ENCODE assay signal across 26 cellular contexts in genomic region chr9:91812191-91812590, GRCh38.
"Had no signal": no experiment of that assay in that cellular context is flagged by ENCODE, and none has a peak within 500 bp of the region (broad histone marks: within the 10 kb centered on the region; RNA-seq: fewer than 3 reads in every experiment).

No MANE protein-coding gene starts in this region.

- H3K4me1 ChIP-seq: foreskin keratinocyte, left ventricle myocardium inferior, right lobe of liver had no signal

- DNase-seq: activated CD4-positive, alpha-beta memory T cell treated with anti-CD3 and anti-CD28 coated beads for 36 hours; activated CD4-positive, alpha-beta T cell treated with anti-CD3 and anti-CD28 coated beads for 48 hours; activated naive CD4-positive, alpha-beta T cell; activated T-cell treated with anti-CD3 and anti-CD28 coated beads for 4 hours; activated T-cell treated with anti-CD3 and anti-CD28 coated beads, Interleukin-2, amount 50 U/mL, for 72 hours; effector memory CD4-positive, alpha-beta T cell; erythroblast; foreskin keratinocyte; heart right ventricle; left ventricle myocardium inferior; stimulated activated CD4-positive, alpha-beta T cell treated with anti-CD3 and anti-CD28 coated beads, Interleukin-12 subunit alpha, Interleukin-12 subunit beta, amount 100 ng/mL, for 4 hours; stimulated activated CD4-positive, alpha-beta T cell treated with anti-CD3 and anti-CD28 coated beads, Interleukin-4, amount 100 ng/mL, for 24 hours; stimulated activated naive CD8-positive, alpha-beta T cell treated with anti-CD3 and anti-CD28 coated beads, Interleukin-15, amount 100 ng/mL, for 72 hours; T-helper 1 cell; tibial artery had no signal

- H3K27ac Mint-ChIP-seq: activated CD4-positive, alpha-beta memory T cell treated with anti-CD3 and anti-CD28 coated beads for 36 hours; activated naive CD4-positive, alpha-beta T cell treated with anti-CD3 and anti-CD28 coated beads, Interleukin-2, amount 50 U/mL, for 72 hours; activated T-cell treated with anti-CD3 and anti-CD28 coated beads, Interleukin-2, amount 50 U/mL, for 72 hours; progenitor cell of endocrine pancreas; stimulated activated memory B cell treated with anti-CD40 and anti-IgM and Interleukin-4, amounts not matched to agents 10 μg/mL and 1 μg/mL and 100 μg/mL, for 72 hours; T-helper 2 cell treated with Interferon-gamma antibody and Interleukin-4, amounts not matched to agents 5 μg/mL and 100 μg/mL, for 36 hours had no signal

- H3K4me3 Mint-ChIP-seq: activated CD4-positive, alpha-beta memory T cell treated with anti-CD3 and anti-CD28 coated beads for 36 hours; activated T-cell treated with anti-CD3 and anti-CD28 coated beads, Interleukin-2, amount 50 U/mL, for 72 hours; nephron; stimulated activated memory B cell treated with anti-CD40 and anti-IgM and Interleukin-4, amounts not matched to agents 10 μg/mL and 1 μg/mL and 100 μg/mL, for 72 hours; stimulated activated naive CD8-positive, alpha-beta T cell treated with anti-CD3 and anti-CD28 coated beads, Interleukin-15, amount 100 ng/mL, for 72 hours; T-helper 2 cell treated with Interferon-gamma antibody and Interleukin-4, amounts not matched to agents 5 μg/mL and 100 μg/mL, for 36 hours had no signal

- H3K27me3 Mint-ChIP-seq: activated CD4-positive, alpha-beta memory T cell treated with anti-CD3 and anti-CD28 coated beads for 36 hours; progenitor cell of endocrine pancreas; stimulated activated naive CD8-positive, alpha-beta T cell treated with anti-CD3 and anti-CD28 coated beads, Interleukin-15, amount 100 ng/mL, for 72 hours had no signal

- H3K4me3 ChIP-seq: heart right ventricle, left ventricle myocardium inferior, lung, right lobe of liver, skin epidermis, suprapubic skin, tibial artery had no signal

- H3K36me3 ChIP-seq: heart right ventricle, left ventricle myocardium inferior, neutrophil, right lobe of liver, suprapubic skin, tibial artery had no signal

- H3K27ac ChIP-seq: foreskin keratinocyte, heart right ventricle, left ventricle myocardium inferior, neutrophil, right lobe of liver, skin epidermis, suprapubic skin, tibial artery had no signal

- H3K36me3 Mint-ChIP-seq: activated CD4-positive, alpha-beta memory T cell treated with anti-CD3 and anti-CD28 coated beads for 36 hours; activated naive CD4-positive, alpha-beta T cell treated with anti-CD3 and anti-CD28 coated beads, Interleukin-2, amount 50 U/mL, for 72 hours; stimulated activated memory B cell treated with anti-CD40 and anti-IgM and Interleukin-4, amounts not matched to agents 10 μg/mL and 1 μg/mL and 100 μg/mL, for 72 hours had no signal

- H3K4me1 Mint-ChIP-seq: stimulated activated memory B cell treated with anti-CD40 and anti-IgM and Interleukin-4, amounts not matched to agents 10 μg/mL and 1 μg/mL and 100 μg/mL, for 72 hours; stimulated activated naive CD8-positive, alpha-beta T cell treated with anti-CD3 and anti-CD28 coated beads, Interleukin-15, amount 100 ng/mL, for 72 hours had no signal

- ATAC-seq: activated CD4-positive, CD25-positive, alpha-beta regulatory T cell treated with anti-CD3 and anti-CD28 coated beads, Interleukin-2, amount 50 U/mL, for 24 hours; activated naive CD4-positive, alpha-beta T cell treated with anti-CD3 and anti-CD28 coated beads, Interleukin-2, amount 50 U/mL, for 72 hours; activated T-cell treated with anti-CD3 and anti-CD28 coated beads, Interleukin-2, amount 50 U/mL, for 72 hours; foreskin keratinocyte; heart right ventricle; right lobe of liver; stimulated activated memory B cell treated with anti-CD40 and anti-IgM and Interleukin-4, amounts not matched to agents 10 μg/mL and 1 μg/mL and 100 μg/mL, for 72 hours; stimulated activated naive CD8-positive, alpha-beta T cell treated with anti-CD3 and anti-CD28 coated beads, Interleukin-15, amount 100 ng/mL, for 72 hours had no signal

- H3K9me3 Mint-ChIP-seq: activated CD4-positive, alpha-beta memory T cell treated with anti-CD3 and anti-CD28 coated beads for 36 hours; activated naive CD4-positive, alpha-beta T cell treated with anti-CD3 and anti-CD28 coated beads, Interleukin-2, amount 50 U/mL, for 72 hours; activated T-cell treated with anti-CD3 and anti-CD28 coated beads, Interleukin-2, amount 50 U/mL, for 72 hours; nephron; stimulated activated memory B cell treated with anti-CD40 and anti-IgM and Interleukin-4, amounts not matched to agents 10 μg/mL and 1 μg/mL and 100 μg/mL, for 72 hours; stimulated activated naive CD8-positive, alpha-beta T cell treated with anti-CD3 and anti-CD28 coated beads, Interleukin-15, amount 100 ng/mL, for 72 hours; T-helper 2 cell treated with Interferon-gamma antibody and Interleukin-4, amounts not matched to agents 5 μg/mL and 100 μg/mL, for 36 hours had no signal

- H3K9me3 ChIP-seq: heart right ventricle, left ventricle myocardium inferior, neutrophil, right lobe of liver, suprapubic skin, tibial artery had no signal

- H3K27me3 ChIP-seq: neutrophil, right lobe of liver, suprapubic skin, tibial artery had no signal
